ENCODE assay signal across 9 cellular contexts in the genomic region with DNA sequence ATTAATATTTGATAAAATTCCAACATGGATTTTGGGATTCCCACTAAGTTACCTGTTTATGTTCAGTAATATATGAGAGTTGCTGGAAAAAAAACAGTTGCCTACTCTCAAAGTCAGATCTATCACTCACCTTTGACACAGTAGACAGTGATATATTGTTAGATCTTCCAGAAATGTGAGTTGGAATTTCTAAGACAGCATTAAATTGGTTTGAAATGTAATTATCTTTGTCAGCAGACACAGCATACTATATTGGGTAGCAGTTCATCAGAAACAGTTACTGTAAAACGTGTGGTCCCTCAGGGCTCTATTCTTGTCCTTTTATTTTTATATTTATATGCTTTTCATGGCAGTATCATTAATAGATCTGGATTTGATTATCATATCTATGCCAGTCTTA.
"Had no signal": no experiment of that assay in that cellular context is flagged by ENCODE, and none has a peak within 500 bp of the region (broad histone marks: within the 10 kb centered on the region; RNA-seq: fewer than 3 reads in every experiment).

No MANE protein-coding gene starts in this region.

- H2AFZ ChIP-seq: GM23248, GM23338 had no signal

- H3K9me3 Mint-ChIP-seq: H9 had no signal

- H3K27ac ChIP-seq: GM23248 had no signal

- H3K36me3 ChIP-seq: HAP-1 had no signal

- H3K27ac Mint-ChIP-seq: GM23338, H9, HFFc6 had no signal

- H3K4me3 ChIP-seq: GM23248, GM23338, HAP-1 had no signal

- H3K9me3 ChIP-seq: HAP-1 had no signal

- H3K4me2 ChIP-seq: GM23338 had no signal

- H3K4me3 Mint-ChIP-seq: GM23338, H9, HFFc6 had no signal

- H3K9ac ChIP-seq: GM23248 had no signal

- ATAC-seq: GM23338, HCT116 had no signal

- H3K4me1 ChIP-seq: HAP-1 had no signal

- H3K4me1 Mint-ChIP-seq: GM23338, H9 had no signal

- DNase-seq: GM23248, GOT3, H7, H9, HCEC 1CT, HFFc6 had no signal
